Comparison of ENCODE assay signal across 8 cellular contexts in the genomic region with DNA sequence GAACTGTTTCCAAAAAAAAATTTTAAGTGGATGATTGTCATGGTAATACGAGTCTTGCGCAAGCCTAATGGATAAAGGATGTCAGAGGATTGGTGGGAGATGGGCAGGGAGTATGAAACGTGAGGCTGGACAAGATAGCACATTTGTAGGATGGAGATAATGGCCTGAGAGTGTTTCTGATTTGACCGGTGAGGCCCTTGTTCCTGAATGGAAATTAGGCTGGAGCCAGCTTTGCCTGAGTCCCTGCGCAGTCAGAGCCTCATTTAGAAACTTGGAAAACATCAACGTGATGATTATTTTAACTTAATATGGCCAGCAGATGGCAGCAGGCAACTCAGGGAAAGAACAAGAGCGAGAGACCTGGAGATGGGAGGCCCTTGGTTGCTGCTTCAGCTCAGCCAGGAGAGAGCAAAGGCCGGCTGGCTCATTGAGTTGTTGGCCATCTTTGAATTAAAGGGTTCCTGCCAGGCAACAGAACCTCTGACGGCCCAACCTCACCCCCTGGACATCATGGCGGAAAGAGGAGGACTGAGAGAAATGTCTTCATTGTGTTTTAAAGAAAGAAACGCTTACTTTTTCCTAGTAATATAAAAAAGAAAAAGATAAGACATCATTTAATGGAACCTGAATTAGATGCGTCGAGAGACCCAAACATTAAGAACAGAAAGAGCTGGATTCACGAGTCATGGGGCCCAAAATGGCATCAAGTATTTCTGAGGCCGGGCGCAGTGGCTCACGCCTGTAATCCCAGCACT.
A peak's percentile ranks its signal among the peaks of the same experiment; 100 is the strongest.
DNase-seq lines count a peak whose midpoint lies in the region; ATAC-seq and TF ChIP-seq lines count a peak whose summit lies in the region.

No MANE protein-coding gene starts in this region.

- H3K4me3 ChIP-seq in SU-DHL-6 (ENCODE audit: insufficient read depth, low read length, poor library complexity, severe bottlenecking) (no peak overlapping the region), adrenal gland (no peak overlapping the region), left ventricle myocardium inferior (no peak overlapping the region)

- no peak overlapping the region for H2AFZ ChIP-seq in SU-DHL-6 (ENCODE audit: low read depth, low read length, severe bottlenecking)

- H3K36me3 ChIP-seq in SU-DHL-6 (ENCODE audit: low read length) (no peaks in the 10 kb centered on the region), adrenal gland (replicated peaks in 1 of 2) (no peaks in the 10 kb centered on the region), left ventricle myocardium inferior (no peaks in the 10 kb centered on the region)

- H3K79me2 ChIP-seq in SU-DHL-6 (ENCODE audit: insufficient read depth, low read length) = no peaks in the 10 kb centered on the region

- intact Hi-C loops in adrenal gland (cut with DNase I) (loop anchor here (5.0 to 10.0 kb wide), 3 partner anchors 131 to 254 kb away; no protein-coding TSS in a partner anchor), left ventricle myocardium inferior (cut with micrococcal nuclease) (loop anchor here (2.0 to 5.0 kb wide), 2 partner anchors 131 to 249 kb away; no protein-coding TSS in a partner anchor)

- H3K27ac ChIP-seq in SU-DHL-6 (ENCODE audit: low read depth, low read length) (no peak overlapping the region), adrenal gland (no peak overlapping the region), left ventricle myocardium inferior (replicated peaks) (no peak overlapping the region)

- no peaks in the 10 kb centered on the region for H3K9me3 ChIP-seq in SU-DHL-6 (ENCODE audit: insufficient read depth, low read length)
- no peaks in the 10 kb centered on the region for H3K9me3 ChIP-seq in adrenal gland (replicated peaks in 1 of 3)
- no peaks in the 10 kb centered on the region for H3K9me3 ChIP-seq in left ventricle myocardium inferior (replicated peaks)

- TF ChIP-seq POLR2A in adrenal gland (IDR thresholded peaks at IDR 0.05) = no peak

- CTCF ChIA-PET in HEK293T (lab: Yijun Ruan, JAX) = interaction anchor here (0.6 to 1.6 kb wide), 10 partner anchors 10 to 254 kb away, joined by 3 to 8 read pairs (median 5); no protein-coding TSS in a partner anchor

- TF ChIP-seq CTCF in SU-DHL-6 (IDR thresholded peaks at IDR 0.05; ENCODE audit: insufficient read depth, low read length, poor library complexity, severe bottlenecking) = peak; percentile 56
- peak; percentile 34 to 79 (median 74) for TF ChIP-seq CTCF in adrenal gland (IDR thresholded peaks at IDR 0.05)
- TF ChIP-seq CTCF in left ventricle myocardium inferior (IDR thresholded peaks at IDR 0.05; ENCODE audit: borderline replicate concordance) = peak; percentile 75

- no peaks in the 10 kb centered on the region for H4K20me1 ChIP-seq in SU-DHL-6 (ENCODE audit: low read depth, low read length)

- WGBS in adrenal gland, 4 donors = 52 to 54% (median 52%) methylated on average over 17 of the region's 17 CpGs

- H3K9me2 ChIP-seq in SU-DHL-6 (replicated peaks; ENCODE audit: insufficient read depth, low read length) = no peaks in the 10 kb centered on the region

- H3F3A ChIP-seq in SU-DHL-6 (ENCODE audit: insufficient read depth) = no peaks in the 10 kb centered on the region

- H3K4me1 ChIP-seq in adrenal gland (replicated peaks in 1 of 2) (peaks cover 0 to 4% of the 10 kb centered on the region in 2 donors), left ventricle myocardium inferior (no peaks in the 10 kb centered on the region)

- H3K4me2 ChIP-seq in SU-DHL-6 (ENCODE audit: low read depth, low read length, poor library complexity, severe bottlenecking) = no peak overlapping the region

- POLR2A ChIA-PET in HEK293T (lab: Yijun Ruan, JAX) = interaction anchor here (0.7 kb wide), 2 partner anchors 80 to 494 kb away, joined by 3 read pairs; a partner anchor contains a TSS

- no peak for ATAC-seq in GM18870 (IDR thresholded peaks at IDR 0.05; ENCODE audit: unreplicated experiment)

- H3K9ac ChIP-seq in SU-DHL-6 (ENCODE audit: low read length) = no peak overlapping the region

- peak; percentile 45 for DNase-seq in GM04503 (ENCODE audit: low read depth)
- DNase-seq in HEK293T (ENCODE audit: extremely low spot score) = peak; percentile 89
- peak; percentile 35 for DNase-seq in NCI-H128 (lab: John Stamatoyannopoulos, UW; ENCODE audit: unreplicated experiment)
- DNase-seq in adrenal gland = peak; percentile 78 to 91 (median 86)
- DNase-seq in left ventricle myocardium inferior = peak; percentile 50
- DNase-seq in retina = peak; percentile 67

- H3K27me3 ChIP-seq in SU-DHL-6 (ENCODE audit: low read length) (no peaks in the 10 kb centered on the region), adrenal gland (no peaks in the 10 kb centered on the region), left ventricle myocardium inferior (ENCODE audit: low read depth) (no peaks in the 10 kb centered on the region)

TF ChIP-seq in HEK293T, 16 proteins besides CTCF, POLR2A, EP300 and RAD21:
- TF ChIP-seq FOXA1 (IDR thresholded peaks at IDR 0.05) = no peak
- TF ChIP-seq, protein P1, sequence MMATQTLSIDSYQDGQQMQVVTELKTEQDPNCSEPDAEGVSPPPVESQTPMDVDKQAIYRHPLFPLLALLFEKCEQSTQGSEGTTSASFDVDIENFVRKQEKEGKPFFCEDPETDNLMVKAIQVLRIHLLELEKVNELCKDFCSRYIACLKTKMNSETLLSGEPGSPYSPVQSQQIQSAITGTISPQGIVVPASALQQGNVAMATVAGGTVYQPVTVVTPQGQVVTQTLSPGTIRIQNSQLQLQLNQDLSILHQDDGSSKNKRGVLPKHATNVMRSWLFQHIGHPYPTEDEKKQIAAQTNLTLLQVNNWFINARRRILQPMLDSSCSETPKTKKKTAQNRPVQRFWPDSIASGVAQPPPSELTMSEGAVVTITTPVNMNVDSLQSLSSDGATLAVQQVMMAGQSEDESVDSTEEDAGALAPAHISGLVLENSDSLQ (IDR thresholded peaks at IDR 0.05) = no peak
- TF ChIP-seq SP1 (IDR thresholded peaks at IDR 0.05) = no peak
- TF ChIP-seq TARDBP (IDR thresholded peaks at IDR 0.05) = no peak
- no peak for TF ChIP-seq CTBP1 (IDR thresholded peaks at IDR 0.05; ENCODE audit: borderline replicate concordance)
- no peak for TF ChIP-seq ELF4 (IDR thresholded peaks at IDR 0.05)
- TF ChIP-seq SUZ12 (IDR thresholded peaks at IDR 0.05) = no peak
- no peak for TF ChIP-seq L3MBTL2 (conservative IDR thresholded peaks at IDR 0.05)

Comparison
In these comparisons a context has a peak if more than half of its experiments do, and no peak if none do; other contexts are left out.
1. DNase-seq: peak in every context shown above with its lines; median percentile 89 in HEK293T; 86 in adrenal gland; 67 in retina; 50 in left ventricle myocardium inferior; 45 in GM04503; 35 in NCI-H128.